In the genomic region with DNA sequence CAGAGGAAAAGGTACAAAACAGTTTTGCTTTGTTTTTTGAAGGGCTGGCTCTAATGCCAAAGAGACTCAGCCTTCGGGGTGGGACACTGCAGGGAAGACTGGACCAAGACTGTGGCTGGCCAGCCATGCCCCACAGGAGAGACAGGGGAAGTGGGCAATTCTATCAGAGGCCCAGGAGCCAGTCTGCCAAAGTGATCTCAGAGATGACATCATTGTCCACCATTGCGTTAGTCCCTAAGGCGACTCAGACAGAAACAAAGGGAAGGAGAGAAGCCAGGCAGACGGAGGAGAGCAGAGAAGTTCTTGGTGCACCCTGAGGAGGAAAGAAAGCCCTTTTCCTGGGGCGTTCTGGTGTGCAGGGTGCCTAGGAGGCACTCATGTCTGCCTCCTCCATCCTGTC, we compare ENCODE assay signal across 14 cellular contexts. TPM values are rescaled to one million over a fixed set of nuclear protein-coding genes. Genes with fewer than 3 reads are reported as not detected.
DNase-seq lines count a peak whose midpoint lies in the region; FAIRE-seq and TF ChIP-seq lines count a peak whose summit lies in the region.
"Had no signal": no experiment of that assay in that cellular context is flagged by ENCODE, and none has a peak within 500 bp of the region (broad histone marks: within the 10 kb centered on the region; RNA-seq: fewer than 3 reads in every experiment).

No MANE protein-coding gene starts in this region.

- no peaks in the 10 kb centered on the region for H3K79me2 ChIP-seq in GM23248 (ENCODE audit: insufficient read depth)
- H3K79me2 ChIP-seq in trophoblast cell (ENCODE audit: control insufficient read depth, insufficient read depth, low read length, poor library complexity) = peaks cover 4% of the 10 kb centered on the region

- H3K27me3 ChIP-seq in GM23248 (replicated peaks; ENCODE audit: insufficient read depth) (no peaks in the 10 kb centered on the region), trophoblast cell (ENCODE audit: insufficient read depth, low read length) (no peaks in the 10 kb centered on the region), tibial artery (no peaks in the 10 kb centered on the region), H7 (ENCODE audit: control insufficient read depth, insufficient read depth, low read length) (peaks cover 44% of the 10 kb centered on the region)

- H3K4me3 ChIP-seq in GM23248 (no peak overlapping the region), trophoblast cell (ENCODE audit: low read depth, low read length) (no peak overlapping the region), tibial artery (no peak overlapping the region), H7 (ENCODE audit: insufficient read depth, low read depth, low read length) (no peak overlapping the region)

- intact Hi-C loops in tibial artery (cut with DNase I; ENCODE audit: low total_unique reads) = no loop called here

- H3K9me3 ChIP-seq in GM23248 (ENCODE audit: low read depth) = no peaks in the 10 kb centered on the region
- H3K9me3 ChIP-seq in trophoblast cell (ENCODE audit: insufficient read depth, low read depth, low read length) = no peaks in the 10 kb centered on the region
- no peaks in the 10 kb centered on the region for H3K9me3 ChIP-seq in tibial artery

- H3K9me2 ChIP-seq in GM23248 (ENCODE audit: insufficient read depth) = no peaks in the 10 kb centered on the region

- peak overlapping the region; percentile 45 for H4K8ac ChIP-seq in trophoblast cell (ENCODE audit: low read depth, low read length)

- no peak overlapping the region for H3K23ac ChIP-seq in trophoblast cell (ENCODE audit: low read length)

- no peak overlapping the region for H3K27ac ChIP-seq in GM23248
- H3K27ac ChIP-seq in epithelial cell of prostate = peak overlapping the region; percentile 15
- no peak overlapping the region for H3K27ac ChIP-seq in trophoblast cell (ENCODE audit: low read depth, low read length)
- no peak overlapping the region for H3K27ac ChIP-seq in tibial artery

- no peaks in the 10 kb centered on the region for H4K20me1 ChIP-seq in GM23248 (ENCODE audit: insufficient read depth)

- no peak overlapping the region for H4K12ac ChIP-seq in trophoblast cell (ENCODE audit: low read depth, low read length)

- H2BK5ac ChIP-seq in trophoblast cell (ENCODE audit: low read depth, low read length, poor library complexity) = peak overlapping the region; percentile 18

- H3K9ac ChIP-seq in GM23248 (peak overlapping the region; percentile 31), trophoblast cell (ENCODE audit: low read length) (no peak overlapping the region)

- H3K4me2 ChIP-seq in GM23248 (ENCODE audit: unreplicated experiment) (peak overlapping the region; percentile 20), trophoblast cell (ENCODE audit: low read length) (no peak overlapping the region)

- no peak for FAIRE-seq in frontal cortex (lab: Jason Lieb, UNC)

- no peak overlapping the region for H3K4ac ChIP-seq in trophoblast cell (ENCODE audit: low read depth, low read length)

- DNase-seq in GM23248 (peak; percentile 79), NCI-H69 (lab: John Stamatoyannopoulos, UW) (peak; percentile 70), epithelial cell of prostate (ENCODE audit: low read depth, low spot score) (no peak), trophoblast cell (peak in 1 of 2 donors; percentile 72), tibial artery (no peak), H7 (no peak), frontal cortex (ENCODE audit: low spot score in 2 of 2) (no peak), UCSD-AML1 (lab: John Stamatoyannopoulos, UW; ENCODE audit: unreplicated experiment) (no peak)
- DNase-seq: activated CD8-positive, alpha-beta memory T cell treated with anti-CD3 and anti-CD28 coated beads, Interleukin-2, amount 50 U/mL, for 4 hours; activated naive CD8-positive, alpha-beta T cell treated with anti-CD3 and anti-CD28 coated beads, Interleukin-2, amount 50 U/mL, for 24 hours; COR-L47; midbrain had no signal

- peak overlapping the region; percentile 48 for H2BK12ac ChIP-seq in trophoblast cell (ENCODE audit: low read length)

- in situ Hi-C loops in GM23248 (cut with MboI) = no loop called here

- no peaks in the 10 kb centered on the region; the same call in 1 of the 2 replicates for H3F3A ChIP-seq in GM23248 (ENCODE audit: insufficient read depth)

- H2AFZ ChIP-seq in GM23248 = 0 out of 2 replicates have a peak overlapping the region, but pooled peaks have one; percentile 16
- no peak overlapping the region for H2AFZ ChIP-seq in trophoblast cell (ENCODE audit: insufficient read depth, low read length, poor library complexity)

- H3K4me1 ChIP-seq in GM23248 (ENCODE audit: insufficient read depth) = peaks cover 26% of the 10 kb centered on the region
- peaks cover 49 to 50% of the 10 kb centered on the region in 2 experiments for H3K4me1 ChIP-seq in trophoblast cell (ENCODE audit: control insufficient read depth in 1 of 2, insufficient read depth in 2 of 2, low read length in 2 of 2)
- H3K4me1 ChIP-seq in tibial artery = peaks cover 0 to 30% (median 23%) of the 10 kb centered on the region in 4 donors

- H2AK5ac ChIP-seq in trophoblast cell (ENCODE audit: low read length) = no peak overlapping the region

- WGBS in GM23248 (ENCODE audit: low coverage in 1 of 2, low lambda C conversion rate in 2 of 2, missing lambda C conversion rate in 2 of 2), 2 experiments = 20 to 26% methylated on average over 5 of the region's 5 CpGs
- no CpG with 5 or more reads among the region's 5 CpGs for WGBS in trophoblast cell (ENCODE audit: extremely low coverage, insufficient coverage, insufficient read length)

- no peaks in the 10 kb centered on the region for H3K36me3 ChIP-seq in GM23248 (ENCODE audit: low read depth)
- no peaks in the 10 kb centered on the region for H3K36me3 ChIP-seq in trophoblast cell (ENCODE audit: control insufficient read depth in 1 of 2, insufficient read depth in 2 of 2, low read length in 2 of 2)
- H3K36me3 ChIP-seq in tibial artery = no peaks in the 10 kb centered on the region
- no peaks in the 10 kb centered on the region for H3K36me3 ChIP-seq in H7 (replicated peaks; ENCODE audit: control insufficient read depth, insufficient read depth, low read length)

- peak overlapping the region; percentile 40 for H3K14ac ChIP-seq in trophoblast cell (ENCODE audit: low read length)

- H3K18ac ChIP-seq in trophoblast cell (ENCODE audit: low read length) = peak overlapping the region; percentile 67

- TF ChIP-seq CTCF in tibial artery (IDR thresholded peaks at IDR 0.05) = no peak

- peak overlapping the region; percentile 54 for H2BK120ac ChIP-seq in trophoblast cell (ENCODE audit: insufficient read depth, low read length, poor library complexity)

- peak overlapping the region; percentile 85 for H4K91ac ChIP-seq in trophoblast cell (ENCODE audit: low read depth, low read length)

- H3K79me1 ChIP-seq in trophoblast cell (ENCODE audit: low read length) = peaks cover 46% of the 10 kb centered on the region

RNA-seq across cellular contexts. Expression of a gene that starts 26.4 kb away (rescaled TPM):
- total RNA-seq in GM23248 (2014; rRNA removed; shearing (Covaris generic)) = not detected in 2 replicates
- not detected in 2 replicates for polyA plus RNA-seq in GM23248 (2016; fragmentation: Nextera tagmentation; extraction: Ambion mirVana)
- polyA plus RNA-seq in trophoblast cell (2013) = 0.47 TPM in 2 replicates
- 0.30 and 0.80 TPM in 2 replicates for total RNA-seq in H7 (2014; rRNA removed; shearing (Covaris generic))
- total RNA-seq in frontal cortex = not detected
- total RNA-seq: dermis microvascular lymphatic vessel endothelial cell, subcutaneous adipose tissue had no signal

RNA-seq across cellular contexts. Expression of a gene that starts 44.7 kb away (rescaled TPM):
- total RNA-seq in GM23248 (2014; rRNA removed; shearing (Covaris generic)) = under 0.01 and 0.32 TPM in 2 replicates
- polyA plus RNA-seq in GM23248 (2016; fragmentation: Nextera tagmentation; extraction: Ambion mirVana) = 1.6 and 1.7 TPM in 2 replicates
- 2.3 and 2.4 TPM in 2 replicates for polyA plus RNA-seq in trophoblast cell (2013)
- 0.03 TPM in 1 of 2 replicates, not detected in the other for total RNA-seq in H7 (2014; rRNA removed; shearing (Covaris generic))
- 0.41 TPM for total RNA-seq in frontal cortex
- total RNA-seq: dermis microvascular lymphatic vessel endothelial cell had no signal

Comparison
In these comparisons a context has a peak if more than half of its experiments do, and no peak if none do; other contexts are left out.
1. DNase-seq: peak in GM23248 (single experiment) and NCI-H69 (single experiment); none in epithelial cell of prostate (single experiment), tibial artery (0 of 2), H7 (single experiment), frontal cortex (0 of 2) and UCSD-AML1 (single experiment).